ENCODE assay signal across 30 cellular contexts in the genomic region with DNA sequence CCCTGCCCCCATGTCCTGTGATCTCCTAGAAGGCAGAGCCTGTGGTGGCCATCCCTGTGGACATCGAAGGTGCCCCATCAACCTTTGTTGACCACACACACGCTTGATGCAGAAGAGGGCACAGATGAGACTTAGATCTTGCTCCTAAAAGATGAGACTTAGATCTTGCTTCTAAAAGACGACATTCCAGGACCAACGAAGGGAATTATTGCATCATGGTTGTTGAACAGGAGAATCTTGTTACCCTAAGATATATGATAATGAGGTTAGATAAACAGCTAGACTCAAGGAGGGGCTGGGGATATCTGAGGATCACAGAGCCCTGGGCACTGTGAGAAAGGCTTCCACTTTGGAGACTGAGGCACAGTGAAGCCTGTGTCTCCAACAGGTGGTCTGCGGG.
DNase-seq lines count a peak whose midpoint lies in the region; ATAC-seq, FAIRE-seq and TF ChIP-seq lines count a peak whose summit lies in the region.
"Had no signal": no experiment of that assay in that cellular context is flagged by ENCODE, and none has a peak within 500 bp of the region (broad histone marks: within the 10 kb centered on the region; RNA-seq: fewer than 3 reads in every experiment).

No MANE protein-coding gene starts in this region.

- in situ Hi-C loops in HepG2 (cut with HindIII; ENCODE audit: extremely low pct_ligation_motif_present, low pct_unique_long_range_greater_than_20kb) (no loop called here), IMR-90 (cut with MboI; ENCODE audit: low sequenced_read_pairs) (no loop called here)

- no peak overlapping the region for H3K9ac ChIP-seq in HepG2 (ENCODE audit: insufficient read depth, low read depth, low read length)
- H3K9ac ChIP-seq in IMR-90 (ENCODE audit: low read depth, low read length) = no peak overlapping the region
- H3K9ac ChIP-seq: BLaER1; BLaER1 treated with 17β-estradiol and CSF1 and Interleukin-3, amounts not matched to agents 10 nM and 100 nM had no signal

- H3K79me1 ChIP-seq in IMR-90 (ENCODE audit: low read depth in 1 of 2, low read length in 2 of 2) = no peaks in the 10 kb centered on the region

- ATAC-seq in HepG2 (no peak), right lobe of liver (no peak), IMR-90 (ENCODE audit: low read depth) (no peak), left lobe of liver (no peak)
- ATAC-seq: A549; CD8-positive, alpha-beta T cell had no signal

- TF ChIP-seq POLR2A in HepG2 (IDR thresholded peaks at IDR 0.05; ENCODE audit: insufficient read depth in 1 of 2, low read depth in 2 of 2, low read length in 2 of 2) (no peak), right lobe of liver (IDR thresholded peaks at IDR 0.05) (no peak), IMR-90 (IDR thresholded peaks at IDR 0.05; ENCODE audit: low read depth, low read length) (no peak)

- H3K56ac ChIP-seq in IMR-90 (ENCODE audit: extremely low read depth, insufficient read depth, low read length) = no peak overlapping the region

- TF ChIP-seq RAD21 in HepG2 (CRISPR knock-in tag; IDR thresholded peaks at IDR 0.05) (no peak), IMR-90 (IDR thresholded peaks at IDR 0.05; ENCODE audit: low read length) (no peak)

- no peak overlapping the region for H4K91ac ChIP-seq in IMR-90 (ENCODE audit: insufficient read depth, low read depth, low read length)

- BruUV-seq in HepG2 (replicated peaks; lab: Mats Ljungman, UMichigan) (no TSS peak), IMR-90 (replicated peaks; lab: Mats Ljungman, UMichigan) (no TSS peak)

- H3K9me3 ChIP-seq in HepG2 (ENCODE audit: low read length) = no peaks in the 10 kb centered on the region
- H3K9me3 ChIP-seq in right lobe of liver = no peaks in the 10 kb centered on the region
- H3K9me3 ChIP-seq in IMR-90 (ENCODE audit: control insufficient read depth, insufficient read depth, low read length) = peaks cover 5% of the 10 kb centered on the region; the same call in 1 of the 2 replicates
- H3K9me3 ChIP-seq: A549; BE2C; BLaER1; BLaER1 treated with 17β-estradiol and CSF1 and Interleukin-3, amounts not matched to agents 10 nM and 100 nM; Caco-2 had no signal

- H2BK120ac ChIP-seq in IMR-90 (ENCODE audit: low read depth, low read length) = no peak overlapping the region

- H4K5ac ChIP-seq in IMR-90 (ENCODE audit: low read depth, low read length) = no peak overlapping the region

- H3K4ac ChIP-seq in IMR-90 (ENCODE audit: low read depth, low read length) = no peak overlapping the region

- no peaks in the 10 kb centered on the region for H3K79me2 ChIP-seq in HepG2 (ENCODE audit: insufficient read depth, low read length)

- no peak overlapping the region for H3K23ac ChIP-seq in IMR-90 (ENCODE audit: low read depth, low read length)

- intact Hi-C loops in HepG2 (cut with micrococcal nuclease; ENCODE audit: unreplicated experiment) (no loop called here), right lobe of liver (cut with DNase I) (no loop called here), IMR-90 (cut with micrococcal nuclease) (no loop called here)

- H2AFZ ChIP-seq in HepG2 (ENCODE audit: low read length) (no peak overlapping the region), IMR-90 (replicated peaks; ENCODE audit: low read length, poor library complexity) (no peak overlapping the region)

- dilution Hi-C loops in IMR-90 (cut with HindIII; ENCODE audit: low sequenced_read_pairs, unreplicated experiment) = no loop called here

- no peak overlapping the region for H3K14ac ChIP-seq in IMR-90 (replicated peaks; ENCODE audit: low read depth, low read length)

- CTCF ChIA-PET in HepG2 (lab: Yijun Ruan, JAX; ENCODE audit: low intra/inter-chr PET ratio, low total read pairs) = no interaction called here
- CTCF ChIA-PET in IMR-90 (lab: Yijun Ruan, JAX) = no interaction called here

- H3K9me1 ChIP-seq in IMR-90 (ENCODE audit: insufficient read depth, low read length) = no peaks in the 10 kb centered on the region

- H2BK20ac ChIP-seq in IMR-90 (ENCODE audit: low read depth, low read length) = no peak overlapping the region

- no peak overlapping the region for H2BK5ac ChIP-seq in IMR-90 (ENCODE audit: low read depth, low read length, poor library complexity, severe bottlenecking)

- POLR2A ChIA-PET in HepG2 (lab: Yijun Ruan, JAX) = no interaction called here
- POLR2A ChIA-PET in IMR-90 (lab: Charles Lee; ENCODE audit: unreplicated experiment) = no interaction called here

- H3K27ac ChIP-seq in HepG2 (ENCODE audit: extremely low read length, insufficient read depth, low read length) = no peak overlapping the region
- no peak overlapping the region for H3K27ac ChIP-seq in right lobe of liver
- H3K27ac ChIP-seq in IMR-90 (ENCODE audit: insufficient read depth, low read length) = no peak overlapping the region
- H3K27ac ChIP-seq: 22Rv1; A549; BLaER1; BLaER1 treated with 17β-estradiol and CSF1 and Interleukin-3, amounts not matched to agents 10 nM and 100 nM; C4-2B had no signal

- no peak overlapping the region for H2AK5ac ChIP-seq in IMR-90 (ENCODE audit: low read depth, low read length)

- WGBS in HepG2 (ENCODE audit: low lambda C conversion rate) = 2% methylated on average over 5 of the region's 5 CpGs
- 64% methylated on average over 5 of the region's 5 CpGs for WGBS in right lobe of liver (ENCODE audit: insufficient coverage, low coverage, low lambda C conversion rate, missing lambda C conversion rate)
- WGBS in IMR-90 (ENCODE audit: extremely low coverage in 2 of 2, insufficient read length in 1 of 2), 2 experiments = no CpG with 5 or more reads among the region's 5 CpGs

- no peak overlapping the region for H4K8ac ChIP-seq in IMR-90 (ENCODE audit: low read depth in 2 of 2, low read length in 2 of 2)

- no peaks in the 10 kb centered on the region for H4K20me1 ChIP-seq in HepG2 (ENCODE audit: insufficient read depth, low read length)
- no peaks in the 10 kb centered on the region for H4K20me1 ChIP-seq in IMR-90 (ENCODE audit: insufficient read depth, low read length)
- H4K20me1 ChIP-seq: BLaER1; BLaER1 treated with 17β-estradiol and CSF1 and Interleukin-3, amounts not matched to agents 10 nM and 100 nM had no signal

- H3K4me3 ChIP-seq in HepG2 (replicated peaks in 1 of 3; ENCODE audit: insufficient read depth in 1 of 3, low read depth in 2 of 3, low read length in 3 of 3) (no peak overlapping the region), right lobe of liver (no peak overlapping the region), IMR-90 (ENCODE audit: insufficient read depth, low read depth, low read length) (no peak overlapping the region)
- H3K4me3 ChIP-seq: A549; BLaER1; BLaER1 treated with 17β-estradiol and CSF1 and Interleukin-3, amounts not matched to agents 10 nM and 100 nM had no signal

- H2BK15ac ChIP-seq in IMR-90 (ENCODE audit: low read depth, low read length) = no peak overlapping the region

- H2AK9ac ChIP-seq in IMR-90 (replicated peaks; ENCODE audit: low read depth, low read length, poor library complexity) = no peak overlapping the region

- no peak for TF ChIP-seq CTCF in HepG2 (CRISPR knock-in tag; IDR thresholded peaks at IDR 0.05)
- TF ChIP-seq CTCF in right lobe of liver (IDR thresholded peaks at IDR 0.05) = no peak
- no peak for TF ChIP-seq CTCF in IMR-90 (conservative IDR thresholded peaks at IDR 0.05; ENCODE audit: low read depth, low read length)

- DNase-seq in HepG2 (ENCODE audit: low spot score) = no peak
- DNase-seq in right lobe of liver = no peak
- no peak for DNase-seq in IMR-90
- DNase-seq in left lobe of liver (ENCODE audit: low spot score) = no peak
- DNase-seq: 8988T; ACHN; AML-193; BE2C; C1 segment of cervical spinal cord; Caco-2; Calu3; CD4-positive, alpha-beta memory T cell; CD4-positive, alpha-beta T cell; CD4-positive, CD25-positive, alpha-beta regulatory T cell; CD8-positive, alpha-beta memory T cell; CD8-positive, alpha-beta T cell; COR-L47; DMS 273 treated with DMSO at 0.1 percent for 48 hours; DMS153; DMS53; DMS79; DMS79 treated with DMSO at 0.1 percent for 48 hours; DND-41; EL had no signal

- TF ChIP-seq EP300 in HepG2 (IDR thresholded peaks at IDR 0.05; ENCODE audit: low read depth in 2 of 2, low read length in 2 of 2) (no peak), HepG2 (CRISPR knock-in tag; IDR thresholded peaks at IDR 0.05; ENCODE audit: borderline replicate concordance) (no peak)

- no peak overlapping the region for H3K18ac ChIP-seq in IMR-90 (ENCODE audit: low read depth, low read length)

- FAIRE-seq in HepG2 (lab: Jason Lieb, UNC) = no peak
- FAIRE-seq: A549, D721Med had no signal

- no peaks in the 10 kb centered on the region; a peak in 2 of 5 replicates for H3K27me3 ChIP-seq in HepG2 (ENCODE audit: control insufficient read depth in 1 of 2, insufficient read depth in 2 of 2, low read length in 2 of 2)
- no peaks in the 10 kb centered on the region for H3K27me3 ChIP-seq in right lobe of liver
- H3K27me3 ChIP-seq in IMR-90 (ENCODE audit: control insufficient read depth, insufficient read depth, low read length) = no peaks in the 10 kb centered on the region
- H3K27me3 ChIP-seq: BE2C; BLaER1; BLaER1 treated with 17β-estradiol and CSF1 and Interleukin-3, amounts not matched to agents 10 nM and 100 nM had no signal

- no peaks in the 10 kb centered on the region for H3K4me1 ChIP-seq in HepG2 (ENCODE audit: insufficient read depth, low read length)
- H3K4me1 ChIP-seq in right lobe of liver = no peaks in the 10 kb centered on the region
- H3K4me1 ChIP-seq in IMR-90 (ENCODE audit: control insufficient read depth, insufficient read depth, low read length) = no peaks in the 10 kb centered on the region
- H3K4me1 ChIP-seq: A549, BE2C, BLaER1, Caco-2 had no signal

- no peaks in the 10 kb centered on the region for H3K36me3 ChIP-seq in HepG2 (replicated peaks in 1 of 2; ENCODE audit: control insufficient read depth in 1 of 2, insufficient read depth in 2 of 2, low read length in 2 of 2)
- H3K36me3 ChIP-seq in right lobe of liver = no peaks in the 10 kb centered on the region
- H3K36me3 ChIP-seq in IMR-90 (ENCODE audit: control insufficient read depth, insufficient read depth, low read length) = no peaks in the 10 kb centered on the region
- H3K36me3 ChIP-seq: BE2C; BLaER1; BLaER1 treated with 17β-estradiol and CSF1 and Interleukin-3, amounts not matched to agents 10 nM and 100 nM had no signal

- H3K4me2 ChIP-seq in HepG2 (ENCODE audit: low read depth, low read length) (no peak overlapping the region), IMR-90 (ENCODE audit: low read depth, low read length) (no peak overlapping the region)
- H3K4me2 ChIP-seq: A549; BLaER1; BLaER1 treated with 17β-estradiol and CSF1 and Interleukin-3, amounts not matched to agents 10 nM and 100 nM had no signal

TF ChIP-seq in HepG2, 621 proteins besides CTCF, POLR2A, EP300 and RAD21 (continues in another document):
- TF ChIP-seq ATF7 (IDR thresholded peaks at IDR 0.05) (peak; percentile 55), ATF7 (CRISPR knock-in tag; IDR thresholded peaks at IDR 0.05) (no peak)

TF ChIP-seq in IMR-90, 13 proteins besides CTCF, POLR2A, EP300 and RAD21:
- TF ChIP-seq RFX5 (IDR thresholded peaks at IDR 0.05; ENCODE audit: low read depth, low read length) (no peak), CEBPB (IDR thresholded peaks at IDR 0.05; ENCODE audit: low read depth, low read length) (peak; percentile 26; the same call in 1 of the 2 replicates), CHD1 (IDR thresholded peaks at IDR 0.05; ENCODE audit: low read depth, low read length) (no peak), BHLHE40 (IDR thresholded peaks at IDR 0.05; ENCODE audit: low read depth, low read length) (no peak)
